In the genomic region with DNA sequence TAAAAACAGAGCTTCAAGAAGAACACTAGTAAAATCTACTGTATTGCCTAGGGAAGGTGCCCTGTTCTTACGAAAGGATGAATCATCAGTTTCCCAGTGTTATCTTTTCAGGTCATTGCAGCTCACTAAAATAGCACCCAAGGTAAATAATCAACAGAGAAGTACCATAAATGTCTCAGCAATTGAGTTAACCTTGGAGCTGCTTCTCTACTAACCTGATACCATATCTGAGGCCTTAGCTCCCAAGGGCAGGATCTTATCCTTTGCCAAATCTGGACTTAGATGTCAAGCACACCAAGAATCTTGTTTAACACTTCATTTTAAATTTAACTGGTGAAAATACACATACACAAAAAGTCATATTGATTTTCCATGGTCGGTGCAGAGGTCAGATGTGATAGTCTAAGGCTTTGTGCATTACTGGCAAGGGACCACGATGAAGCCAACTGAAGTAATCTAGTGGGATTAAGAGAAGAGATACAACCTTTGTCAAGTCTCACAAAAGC, we compare ENCODE assay signal across 1 cellular context.
TF ChIP-seq lines count a peak whose summit lies in the region.

No MANE protein-coding gene starts in this region.

TF ChIP-seq in GM23338, 12 proteins besides CTCF, POLR2A, EP300 and RAD21 (continued from another document):
- TF ChIP-seq, protein P1, sequence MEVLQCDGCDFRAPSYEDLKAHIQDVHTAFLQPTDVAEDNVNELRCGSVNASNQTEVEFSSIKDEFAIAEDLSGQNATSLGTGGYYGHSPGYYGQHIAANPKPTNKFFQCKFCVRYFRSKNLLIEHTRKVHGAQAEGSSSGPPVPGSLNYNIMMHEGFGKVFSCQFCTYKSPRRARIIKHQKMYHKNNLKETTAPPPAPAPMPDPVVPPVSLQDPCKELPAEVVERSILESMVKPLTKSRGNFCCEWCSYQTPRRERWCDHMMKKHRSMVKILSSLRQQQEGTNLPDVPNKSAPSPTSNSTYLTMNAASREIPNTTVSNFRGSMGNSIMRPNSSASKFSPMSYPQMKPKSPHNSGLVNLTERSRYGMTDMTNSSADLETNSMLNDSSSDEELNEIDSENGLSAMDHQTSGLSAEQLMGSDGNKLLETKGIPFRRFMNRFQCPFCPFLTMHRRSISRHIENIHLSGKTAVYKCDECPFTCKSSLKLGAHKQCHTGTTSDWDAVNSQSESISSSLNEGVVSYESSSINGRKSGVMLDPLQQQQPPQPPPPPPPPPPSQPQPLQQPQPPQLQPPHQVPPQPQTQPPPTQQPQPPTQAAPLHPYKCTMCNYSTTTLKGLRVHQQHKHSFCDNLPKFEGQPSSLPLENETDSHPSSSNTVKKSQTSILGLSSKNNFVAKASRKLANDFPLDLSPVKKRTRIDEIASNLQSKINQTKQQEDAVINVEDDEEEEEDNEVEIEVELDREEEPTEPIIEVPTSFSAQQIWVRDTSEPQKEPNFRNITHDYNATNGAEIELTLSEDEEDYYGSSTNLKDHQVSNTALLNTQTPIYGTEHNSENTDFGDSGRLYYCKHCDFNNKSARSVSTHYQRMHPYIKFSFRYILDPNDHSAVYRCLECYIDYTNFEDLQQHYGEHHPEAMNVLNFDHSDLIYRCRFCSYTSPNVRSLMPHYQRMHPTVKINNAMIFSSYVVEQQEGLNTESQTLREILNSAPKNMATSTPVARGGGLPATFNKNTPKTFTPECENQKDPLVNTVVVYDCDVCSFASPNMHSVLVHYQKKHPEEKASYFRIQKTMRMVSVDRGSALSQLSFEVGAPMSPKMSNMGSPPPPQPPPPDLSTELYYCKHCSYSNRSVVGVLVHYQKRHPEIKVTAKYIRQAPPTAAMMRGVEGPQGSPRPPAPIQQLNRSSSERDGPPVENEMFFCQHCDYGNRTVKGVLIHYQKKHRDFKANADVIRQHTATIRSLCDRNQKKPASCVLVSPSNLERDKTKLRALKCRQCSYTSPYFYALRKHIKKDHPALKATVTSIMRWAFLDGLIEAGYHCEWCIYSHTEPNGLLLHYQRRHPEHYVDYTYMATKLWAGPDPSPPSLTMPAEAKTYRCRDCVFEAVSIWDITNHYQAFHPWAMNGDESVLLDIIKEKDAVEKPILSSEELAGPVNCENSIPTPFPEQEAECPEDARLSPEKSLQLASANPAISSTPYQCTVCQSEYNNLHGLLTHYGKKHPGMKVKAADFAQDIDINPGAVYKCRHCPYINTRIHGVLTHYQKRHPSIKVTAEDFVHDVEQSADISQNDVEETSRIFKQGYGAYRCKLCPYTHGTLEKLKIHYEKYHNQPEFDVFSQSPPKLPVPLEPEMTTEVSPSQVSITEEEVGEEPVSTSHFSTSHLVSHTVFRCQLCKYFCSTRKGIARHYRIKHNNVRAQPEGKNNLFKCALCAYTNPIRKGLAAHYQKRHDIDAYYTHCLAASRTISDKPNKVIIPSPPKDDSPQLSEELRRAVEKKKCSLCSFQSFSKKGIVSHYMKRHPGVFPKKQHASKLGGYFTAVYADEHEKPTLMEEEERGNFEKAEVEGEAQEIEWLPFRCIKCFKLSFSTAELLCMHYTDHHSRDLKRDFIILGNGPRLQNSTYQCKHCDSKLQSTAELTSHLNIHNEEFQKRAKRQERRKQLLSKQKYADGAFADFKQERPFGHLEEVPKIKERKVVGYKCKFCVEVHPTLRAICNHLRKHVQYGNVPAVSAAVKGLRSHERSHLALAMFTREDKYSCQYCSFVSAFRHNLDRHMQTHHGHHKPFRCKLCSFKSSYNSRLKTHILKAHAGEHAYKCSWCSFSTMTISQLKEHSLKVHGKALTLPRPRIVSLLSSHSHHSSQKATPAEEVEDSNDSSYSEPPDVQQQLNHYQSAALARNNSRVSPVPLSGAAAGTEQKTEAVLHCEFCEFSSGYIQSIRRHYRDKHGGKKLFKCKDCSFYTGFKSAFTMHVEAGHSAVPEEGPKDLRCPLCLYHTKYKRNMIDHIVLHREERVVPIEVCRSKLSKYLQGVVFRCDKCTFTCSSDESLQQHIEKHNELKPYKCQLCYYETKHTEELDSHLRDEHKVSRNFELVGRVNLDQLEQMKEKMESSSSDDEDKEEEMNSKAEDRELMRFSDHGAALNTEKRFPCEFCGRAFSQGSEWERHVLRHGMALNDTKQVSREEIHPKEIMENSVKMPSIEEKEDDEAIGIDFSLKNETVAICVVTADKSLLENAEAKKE (CRISPR knock-in tag; IDR thresholded peaks at IDR 0.05), result no peak
- TF ChIP-seq CREB1 (CRISPR knock-in tag; IDR thresholded peaks at IDR 0.05; ENCODE audit: low read depth) (no peak), STAT1 (IDR thresholded peaks at IDR 0.05; ENCODE audit: unreplicated experiment) (no peak), EZH2 (IDR thresholded peaks at IDR 0.05; ENCODE audit: low read depth, unreplicated experiment) (no peak), ZNF331 (CRISPR knock-in tag; IDR thresholded peaks at IDR 0.05; ENCODE audit: low read depth) (no peak)
